2 cellular contexts compared by ENCODE assay signal in the genomic region with DNA sequence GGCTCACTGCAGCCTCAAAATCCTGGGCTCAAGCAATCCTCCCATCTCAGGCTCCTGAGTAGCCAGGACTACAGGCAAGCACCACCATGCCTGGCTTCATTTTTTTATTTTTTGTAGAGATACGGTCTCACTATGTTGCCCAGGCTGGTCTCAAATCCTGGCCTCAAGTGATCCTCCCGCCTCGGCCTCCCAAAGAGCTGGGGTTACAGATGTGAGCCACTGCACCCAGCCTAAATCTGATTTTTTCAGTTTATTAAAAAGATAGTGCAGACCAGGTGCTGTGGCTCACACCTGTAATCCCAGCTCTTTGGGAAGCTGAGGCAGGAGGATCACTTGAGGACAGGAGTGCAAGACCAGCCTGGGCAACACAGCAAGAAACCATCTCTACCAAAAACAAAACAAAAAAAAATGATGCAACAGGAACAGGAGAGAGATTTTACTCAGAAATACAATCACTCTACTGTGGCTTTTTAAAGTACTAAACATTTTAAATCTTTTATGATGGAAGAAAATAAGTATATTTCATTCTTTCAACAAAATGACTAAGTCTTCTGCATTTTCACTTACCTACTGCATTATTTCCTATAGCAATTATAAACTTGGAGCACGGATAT.
TF ChIP-seq lines count a peak whose summit lies in the region.

No MANE protein-coding gene starts in this region.

TF ChIP-seq in SK-N-SH, 30 proteins besides CTCF, POLR2A, EP300 and RAD21 (continued from another document):
- TF ChIP-seq, protein P1, sequence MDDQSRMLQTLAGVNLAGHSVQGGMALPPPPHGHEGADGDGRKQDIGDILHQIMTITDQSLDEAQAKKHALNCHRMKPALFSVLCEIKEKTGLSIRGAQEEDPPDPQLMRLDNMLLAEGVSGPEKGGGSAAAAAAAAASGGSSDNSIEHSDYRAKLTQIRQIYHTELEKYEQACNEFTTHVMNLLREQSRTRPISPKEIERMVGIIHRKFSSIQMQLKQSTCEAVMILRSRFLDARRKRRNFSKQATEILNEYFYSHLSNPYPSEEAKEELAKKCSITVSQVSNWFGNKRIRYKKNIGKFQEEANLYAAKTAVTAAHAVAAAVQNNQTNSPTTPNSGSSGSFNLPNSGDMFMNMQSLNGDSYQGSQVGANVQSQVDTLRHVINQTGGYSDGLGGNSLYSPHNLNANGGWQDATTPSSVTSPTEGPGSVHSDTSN (IDR thresholded peaks at IDR 0.05) = no peak
- TF ChIP-seq, protein P2, sequence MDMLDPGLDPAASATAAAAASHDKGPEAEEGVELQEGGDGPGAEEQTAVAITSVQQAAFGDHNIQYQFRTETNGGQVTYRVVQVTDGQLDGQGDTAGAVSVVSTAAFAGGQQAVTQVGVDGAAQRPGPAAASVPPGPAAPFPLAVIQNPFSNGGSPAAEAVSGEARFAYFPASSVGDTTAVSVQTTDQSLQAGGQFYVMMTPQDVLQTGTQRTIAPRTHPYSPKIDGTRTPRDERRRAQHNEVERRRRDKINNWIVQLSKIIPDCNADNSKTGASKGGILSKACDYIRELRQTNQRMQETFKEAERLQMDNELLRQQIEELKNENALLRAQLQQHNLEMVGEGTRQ (IDR thresholded peaks at IDR 0.05; ENCODE audit: borderline replicate concordance, low read depth, low read length) = no peak
- TF ChIP-seq RCOR1 (IDR thresholded peaks at IDR 0.05; ENCODE audit: low read length) = no peak
- no peak for TF ChIP-seq NFIC (IDR thresholded peaks at IDR 0.05; ENCODE audit: borderline replicate concordance)
- TF ChIP-seq POLR2AphosphoS5 (IDR thresholded peaks at IDR 0.05; ENCODE audit: low read depth, low read length) = no peak
- TF ChIP-seq FOSL2 (IDR thresholded peaks at IDR 0.05; ENCODE audit: borderline replicate concordance, low read depth) = no peak
- TF ChIP-seq, protein P3, sequence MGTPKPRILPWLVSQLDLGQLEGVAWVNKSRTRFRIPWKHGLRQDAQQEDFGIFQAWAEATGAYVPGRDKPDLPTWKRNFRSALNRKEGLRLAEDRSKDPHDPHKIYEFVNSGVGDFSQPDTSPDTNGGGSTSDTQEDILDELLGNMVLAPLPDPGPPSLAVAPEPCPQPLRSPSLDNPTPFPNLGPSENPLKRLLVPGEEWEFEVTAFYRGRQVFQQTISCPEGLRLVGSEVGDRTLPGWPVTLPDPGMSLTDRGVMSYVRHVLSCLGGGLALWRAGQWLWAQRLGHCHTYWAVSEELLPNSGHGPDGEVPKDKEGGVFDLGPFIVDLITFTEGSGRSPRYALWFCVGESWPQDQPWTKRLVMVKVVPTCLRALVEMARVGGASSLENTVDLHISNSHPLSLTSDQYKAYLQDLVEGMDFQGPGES (IDR thresholded peaks at IDR 0.05; ENCODE audit: low read depth, low read length) = no peak
- TF ChIP-seq YY1 (IDR thresholded peaks at IDR 0.05; ENCODE audit: low read depth) = no peak
- no peak for TF ChIP-seq GABPA (IDR thresholded peaks at IDR 0.05; ENCODE audit: low read depth)
- TF ChIP-seq GATA2 (CRISPR knock-in tag; IDR thresholded peaks at IDR 0.05) = no peak
- TF ChIP-seq EZH2phosphoT487 (IDR thresholded peaks at IDR 0.05; ENCODE audit: borderline replicate concordance, low read depth) = no peak
- no peak for TF ChIP-seq FOXJ3 (CRISPR knock-in tag; IDR thresholded peaks at IDR 0.05)
- TF ChIP-seq TAF1 (IDR thresholded peaks at IDR 0.05; ENCODE audit: borderline replicate concordance, low read depth, low read length) = no peak

TF ChIP-seq in SK-N-SH treated with all-trans-retinoic acid at 6 μM for 48 hours, 23 proteins besides CTCF, POLR2A, EP300 and RAD21 (continued from another document):
- TF ChIP-seq CSDC2 (CRISPR knock-in tag; IDR thresholded peaks at IDR 0.05) (no peak), BACH2 (CRISPR knock-in tag; IDR thresholded peaks at IDR 0.05; ENCODE audit: borderline replicate concordance) (no peak)
